Comparison of ENCODE assay signal across 8 cellular contexts in genomic region chr3:183697123-183697609, GRCh38. TPM values are rescaled to one million over a fixed set of nuclear protein-coding genes. Genes with fewer than 3 reads are reported as not detected.
DNase-seq lines count a peak whose midpoint lies in the region; ATAC-seq and TF ChIP-seq lines count a peak whose summit lies in the region.

No MANE protein-coding gene starts in this region.

- peak overlapping the region; percentile 93 for H3K4me3 ChIP-seq in GM12875 (ENCODE audit: low read depth, low read length)
- H3K4me3 ChIP-seq in SJCRH30: peak overlapping the region; percentile 99
- H3K4me3 ChIP-seq in fibroblast of mammary gland (ENCODE audit: control insufficient read depth, low read depth, low read length): peak overlapping the region; percentile 97
- peak overlapping the region; percentile 88 to 98 (median 97) for H3K4me3 ChIP-seq in sigmoid colon

- H3K9me3 ChIP-seq in SJCRH30 (replicated peaks) (no peaks in the 10 kb centered on the region), sigmoid colon (no peaks in the 10 kb centered on the region)

- no peak for TF ChIP-seq CTCF in GM12875 (IDR thresholded peaks at IDR 0.05; ENCODE audit: borderline replicate concordance, insufficient read depth, low read depth, low read length)
- TF ChIP-seq CTCF in fibroblast of mammary gland (conservative IDR thresholded peaks at IDR 0.05; ENCODE audit: control insufficient read depth, insufficient read depth, low read depth, low read length): no peak
- peak in 1 of 4 experiments; percentile 9 for TF ChIP-seq CTCF in sigmoid colon (IDR thresholded peaks at IDR 0.05)

- H3K27ac ChIP-seq in SJCRH30 (peak overlapping the region; percentile 83; the same call in 1 of the 2 replicates), sigmoid colon (peak overlapping the region; percentile 93 to 97 (median 94))

- WGBS in sigmoid colon, 2 donors: 33 to 42% methylated on average over 4 of the region's 4 CpGs

- intact Hi-C loops in sigmoid colon (cut with DNase I): loop anchor here (5.0 kb wide), 1 partner anchor 320 kb away; the partner anchor contains the start of gene ABCC5

- H3K4me1 ChIP-seq in SJCRH30 (peaks cover 4% of the 10 kb centered on the region; the same call in 1 of the 2 replicates), sigmoid colon (peaks cover 0 to 19% (median 16%) of the 10 kb centered on the region in 4 donors)

- TF ChIP-seq EP300 in sigmoid colon (IDR thresholded peaks at IDR 0.05): no peak

- H3K27me3 ChIP-seq in SJCRH30 (no peaks in the 10 kb centered on the region), sigmoid colon (no peaks in the 10 kb centered on the region)

- no peak for TF ChIP-seq POLR2A in sigmoid colon (IDR thresholded peaks at IDR 0.05)

- H3K36me3 ChIP-seq in SJCRH30 (peaks cover 11% of the 10 kb centered on the region), sigmoid colon (no peaks in the 10 kb centered on the region)

- DNase-seq in SJCRH30 (no peak), fibroblast of mammary gland (ENCODE audit: low read depth) (no peak), sigmoid colon (no peak), NCI-H82 treated with DMSO at 0.1 percent for 48 hours (lab: John Stamatoyannopoulos, UW; ENCODE audit: unreplicated experiment) (no peak), NCI-H1417 treated with DMSO at 0.1 percent for 48 hours (lab: John Stamatoyannopoulos, UW) (no peak)

- ATAC-seq in GM21515 (IDR thresholded peaks at IDR 0.05; ENCODE audit: unreplicated experiment): no peak
- ATAC-seq in HG03097 (IDR thresholded peaks at IDR 0.05; ENCODE audit: low FRiP score, unreplicated experiment): no peak

RNA-seq across cellular contexts. Expression of gene YEATS2, which starts 0.4 kb away (rescaled TPM):
- 38.1 and 38.3 TPM in 2 replicates for total RNA-seq in SJCRH30 (2014; rRNA removed; shearing (Covaris generic))
- 10 to 100 TPM; 13.2 to 20.3 (median 16.3) TPM for total RNA-seq in sigmoid colon
- polyA plus RNA-seq in sigmoid colon: 10 to 100 TPM in 1 of 3 donors, 1 to 10 TPM in 2; 3.0 to 11.2 (median 3.0) TPM
